Comparison of ENCODE assay signal across 9 cellular contexts in the genomic region with DNA sequence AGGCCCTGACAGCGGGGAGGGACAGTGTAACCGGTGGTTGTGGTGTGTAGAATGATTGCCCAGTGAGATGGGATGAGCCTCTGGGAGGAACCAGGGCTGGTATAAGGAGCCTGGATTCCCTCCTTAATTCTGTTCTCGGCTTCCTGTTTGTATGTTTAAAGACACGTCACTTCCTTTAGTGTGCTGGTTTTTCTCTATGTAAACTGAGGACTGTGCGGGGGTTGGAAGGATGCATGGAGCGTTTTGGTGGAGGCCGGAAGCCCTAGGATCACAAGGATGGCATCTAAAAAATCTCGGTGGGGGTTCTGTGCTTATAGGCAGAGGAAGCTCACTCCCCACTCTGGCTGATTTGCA. TPM values are rescaled to one million over a fixed set of nuclear protein-coding genes. Genes with fewer than 3 reads are reported as not detected.
DNase-seq lines count a peak whose midpoint lies in the region; ATAC-seq and TF ChIP-seq lines count a peak whose summit lies in the region.
"Had no signal": no experiment of that assay in that cellular context is flagged by ENCODE, and none has a peak within 500 bp of the region (broad histone marks: within the 10 kb centered on the region; RNA-seq: fewer than 3 reads in every experiment).

No MANE protein-coding gene starts in this region.

- no peaks in the 10 kb centered on the region for H3K9me2 ChIP-seq in HCT116 (ENCODE audit: insufficient read depth)

- TF ChIP-seq RAD21 in HCT116 (IDR thresholded peaks at IDR 0.05; ENCODE audit: low read depth): no peak

- H3K27ac Mint-ChIP-seq in CD4-positive, alpha-beta T cell: peak overlapping the region; percentile 94
- H3K27ac Mint-ChIP-seq in T-helper 17 cell: peak overlapping the region; percentile 98
- peak overlapping the region; percentile 94 for H3K27ac Mint-ChIP-seq in osteocyte (ENCODE audit: unreplicated experiment)

- H3K36me3 Mint-ChIP-seq in CD4-positive, alpha-beta T cell (ENCODE audit: low read depth): peaks cover 33% of the 10 kb centered on the region
- H3K36me3 Mint-ChIP-seq in T-helper 17 cell (ENCODE audit: low read depth) (peaks cover 3% of the 10 kb centered on the region), osteocyte (ENCODE audit: unreplicated experiment) (peaks cover 3% of the 10 kb centered on the region)

- TF ChIP-seq POLR2A in HCT116 (IDR thresholded peaks at IDR 0.05; ENCODE audit: borderline replicate concordance, extremely low read depth, insufficient read depth, insufficient read length): no peak
- TF ChIP-seq POLR2A in esophagus squamous epithelium (IDR thresholded peaks at IDR 0.05): no peak

- peaks cover 11 to 38% of the 10 kb centered on the region in 2 experiments for H3K4me1 ChIP-seq in HCT116 (ENCODE audit: control insufficient read depth in 1 of 2, insufficient read depth in 2 of 2, low read length in 2 of 2)
- peaks cover 23 to 78% (median 39%) of the 10 kb centered on the region in 3 donors for H3K4me1 ChIP-seq in esophagus squamous epithelium

- peaks cover 15% of the 10 kb centered on the region; the same call in 1 of the 2 replicates for H4K20me1 ChIP-seq in HCT116 (ENCODE audit: insufficient read depth)

- H3K4me3 Mint-ChIP-seq in CD4-positive, alpha-beta T cell: peak overlapping the region; percentile 94
- H3K4me3 Mint-ChIP-seq in T-helper 17 cell: peak overlapping the region; percentile 96
- peak overlapping the region; percentile 92 for H3K4me3 Mint-ChIP-seq in osteocyte (ENCODE audit: unreplicated experiment)

- TF ChIP-seq CTCF in CD4-positive, alpha-beta T cell (IDR thresholded peaks at IDR 0.05): no peak
- TF ChIP-seq CTCF in HCT116 (IDR thresholded peaks at IDR 0.05 in 2 of 3, conservative IDR thresholded peaks at IDR 0.05 in 1 of 3; ENCODE audit: borderline replicate concordance in 1 of 3, insufficient read depth in 1 of 3, low read depth in 2 of 3, low read length in 2 of 3) (no peak), esophagus squamous epithelium (IDR thresholded peaks at IDR 0.05) (no peak), osteocyte (IDR thresholded peaks at IDR 0.05) (no peak)

- H3K4me3 ChIP-seq in HCT116 (replicated peaks in 1 of 2; ENCODE audit: low read depth in 1 of 2, low read length in 2 of 2) (peak overlapping the region; percentile 88 to 99), esophagus squamous epithelium (peak overlapping the region; percentile 69 to 90 (median 84))

- RAD21 ChIA-PET in HCT116 (lab: Charles Lee; ENCODE audit: low non-redundant PET in 1 of 2, low total read pairs in 2 of 2, uncharacterized antibody in 2 of 2, unreplicated experiment in 2 of 2): no interaction called here

- H3K36me3 ChIP-seq in HCT116 (ENCODE audit: control insufficient read depth in 1 of 2, insufficient read depth in 2 of 2, low read length in 2 of 2) (peaks cover 5 to 38% of the 10 kb centered on the region in 2 experiments; a peak in 3 of 4 replicates), esophagus squamous epithelium (no peaks in the 10 kb centered on the region)

- WGBS in esophagus squamous epithelium, 2 donors: 1 to 13% methylated on average over 3 to 8 of the region's 8 CpGs

- POLR2A ChIA-PET in CD4-positive, alpha-beta T cell (lab: Charles Lee): interaction anchor here (0.7 to 4.4 kb wide), 7 partner anchors 13 to 1122 kb away, joined by 3 to 53 read pairs (median 20); a partner anchor contains a TSS
- POLR2A ChIA-PET in HCT116 (lab: Charles Lee): interaction anchor here (0.8 to 1.2 kb wide), 3 partner anchors 10 to 487 kb away, joined by 3 read pairs; no protein-coding TSS in a partner anchor

- peak; percentile 13 for ATAC-seq in CD4-positive, alpha-beta T cell (ENCODE audit: poor library complexity)
- ATAC-seq in HCT116 (peak; percentile 28), T-helper 17 cell (peak; percentile 9), HG03571 (IDR thresholded peaks at IDR 0.05; ENCODE audit: unreplicated experiment) (no peak), HG02571 (IDR thresholded peaks at IDR 0.05; ENCODE audit: unreplicated experiment) (no peak)

- H3K27ac ChIP-seq in CD4-positive, alpha-beta T cell (ENCODE audit: low read depth, low read length): peak overlapping the region; percentile 98
- H3K27ac ChIP-seq in HCT116 (ENCODE audit: low read depth, low read length): peak overlapping the region; percentile 86
- peak overlapping the region; percentile 93 to 95 (median 93) for H3K27ac ChIP-seq in esophagus squamous epithelium

- no TSS peak for BruUV-seq in HCT116 (replicated peaks; lab: Mats Ljungman, UMichigan)

- H3K9ac ChIP-seq in HCT116 (ENCODE audit: low read length): peak overlapping the region; percentile 96

- H3K4me1 Mint-ChIP-seq in CD4-positive, alpha-beta T cell (ENCODE audit: low read depth): peaks cover 68% of the 10 kb centered on the region
- H3K4me1 Mint-ChIP-seq in T-helper 17 cell (peaks cover 47% of the 10 kb centered on the region), osteocyte (ENCODE audit: unreplicated experiment) (peaks cover 60% of the 10 kb centered on the region)

- intact Hi-C loops in CD4-positive, alpha-beta T cell (cut with DNase I, micrococcal nuclease): loop anchor here (1.0 to 10.0 kb wide), 4 partner anchors 14 to 600 kb away; a partner anchor contains a TSS
- intact Hi-C loops in HCT116 (cut with micrococcal nuclease): no loop called here
- intact Hi-C loops in esophagus squamous epithelium (cut with DNase I): no loop called here

- no peak for DNase-seq in CD4-positive, alpha-beta T cell
- no peak for DNase-seq in HCT116 (ENCODE audit: low read depth, low spot score)
- DNase-seq in T-helper 17 cell: no peak
- DNase-seq in esophagus squamous epithelium (lab: John Stamatoyannopoulos, UW): no peak
- no peak for DNase-seq in osteocyte (ENCODE audit: extremely low spot score, unreplicated experiment)
- no peak for DNase-seq in T1000 (lab: John Stamatoyannopoulos, UW)

- H3K27me3 ChIP-seq in CD4-positive, alpha-beta T cell (ENCODE audit: control insufficient read depth, insufficient read depth, low read length): peaks cover 3% of the 10 kb centered on the region
- no peaks in the 10 kb centered on the region for H3K27me3 ChIP-seq in HCT116 (ENCODE audit: insufficient read depth, low read length)
- H3K27me3 ChIP-seq in esophagus squamous epithelium: no peaks in the 10 kb centered on the region

- no peaks in the 10 kb centered on the region for H3K9me3 Mint-ChIP-seq in CD4-positive, alpha-beta T cell
- no peaks in the 10 kb centered on the region for H3K9me3 Mint-ChIP-seq in osteocyte (ENCODE audit: unreplicated experiment)

- CTCF ChIA-PET in CD4-positive, alpha-beta T cell (lab: Charles Lee): interaction anchor here (1.0 to 4.3 kb wide), 2 partner anchors 111 to 496 kb away, joined by 3 to 38 read pairs; no protein-coding TSS in a partner anchor
- CTCF ChIA-PET in HCT116 (lab: Charles Lee): interaction anchor here (1.1 kb wide), 1 partner anchor 495 kb away, joined by 3 read pairs; no protein-coding TSS in a partner anchor

- H3K4me2 ChIP-seq in HCT116 (ENCODE audit: low read length): peak overlapping the region; percentile 88

- H2AFZ ChIP-seq in HCT116 (ENCODE audit: low read depth, low read length, poor library complexity, severe bottlenecking): no peak overlapping the region

- H3K9me3 ChIP-seq in CD4-positive, alpha-beta T cell (ENCODE audit: control insufficient read depth, low read length): no peaks in the 10 kb centered on the region
- no peaks in the 10 kb centered on the region for H3K9me3 ChIP-seq in HCT116 (ENCODE audit: control insufficient read depth in 1 of 2, insufficient read depth in 1 of 2, low read depth in 1 of 2, low read length in 2 of 2)
- no peaks in the 10 kb centered on the region for H3K9me3 ChIP-seq in T-helper 17 cell (ENCODE audit: control insufficient read depth, low read length, poor library complexity, severe bottlenecking)
- no peaks in the 10 kb centered on the region for H3K9me3 ChIP-seq in esophagus squamous epithelium

- H3K27me3 Mint-ChIP-seq in CD4-positive, alpha-beta T cell: peaks cover 5% of the 10 kb centered on the region
- peaks cover 12% of the 10 kb centered on the region for H3K27me3 Mint-ChIP-seq in T-helper 17 cell
- H3K27me3 Mint-ChIP-seq in osteocyte (ENCODE audit: unreplicated experiment): no peaks in the 10 kb centered on the region

- H3K79me2 ChIP-seq in HCT116 (ENCODE audit: insufficient read depth, low read length): peaks cover 59% of the 10 kb centered on the region

TF ChIP-seq in HCT116, 20 proteins besides CTCF, POLR2A, EP300 and RAD21:
- TF ChIP-seq EZH2 (IDR thresholded peaks at IDR 0.05): no peak
- TF ChIP-seq, protein P1, sequence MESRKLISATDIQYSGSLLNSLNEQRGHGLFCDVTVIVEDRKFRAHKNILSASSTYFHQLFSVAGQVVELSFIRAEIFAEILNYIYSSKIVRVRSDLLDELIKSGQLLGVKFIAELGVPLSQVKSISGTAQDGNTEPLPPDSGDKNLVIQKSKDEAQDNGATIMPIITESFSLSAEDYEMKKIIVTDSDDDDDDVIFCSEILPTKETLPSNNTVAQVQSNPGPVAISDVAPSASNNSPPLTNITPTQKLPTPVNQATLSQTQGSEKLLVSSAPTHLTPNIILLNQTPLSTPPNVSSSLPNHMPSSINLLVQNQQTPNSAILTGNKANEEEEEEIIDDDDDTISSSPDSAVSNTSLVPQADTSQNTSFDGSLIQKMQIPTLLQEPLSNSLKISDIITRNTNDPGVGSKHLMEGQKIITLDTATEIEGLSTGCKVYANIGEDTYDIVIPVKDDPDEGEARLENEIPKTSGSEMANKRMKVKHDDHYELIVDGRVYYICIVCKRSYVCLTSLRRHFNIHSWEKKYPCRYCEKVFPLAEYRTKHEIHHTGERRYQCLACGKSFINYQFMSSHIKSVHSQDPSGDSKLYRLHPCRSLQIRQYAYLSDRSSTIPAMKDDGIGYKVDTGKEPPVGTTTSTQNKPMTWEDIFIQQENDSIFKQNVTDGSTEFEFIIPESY (IDR thresholded peaks at IDR 0.05; ENCODE audit: extremely low read depth, insufficient replicate concordance, low read length): no peak
- TF ChIP-seq SP1 (IDR thresholded peaks at IDR 0.05; ENCODE audit: low read depth): no peak

RNA-seq across cellular contexts. Expression of a gene that starts 1.0 kb away (rescaled TPM):
- 10 to 100 TPM; 50.7 to 52.5 TPM for total RNA-seq in CD4-positive, alpha-beta T cell
- total RNA-seq in HCT116 (2021; ENCODE audit: unreplicated experiment) (84.8 TPM), T-helper 17 cell (10 to 100 TPM; 27.0 to 27.8 TPM), esophagus squamous epithelium (10 to 100 TPM; 14.0 to 17.6 (median 16.0) TPM), osteocyte (41.1 and 45.7 TPM in 2 replicates)
- polyA plus RNA-seq in HCT116 (2012): 82.9 and 91.6 TPM in 2 replicates

RNA-seq across cellular contexts. Expression of a gene that starts 6.0 kb away (rescaled TPM):
- total RNA-seq in CD4-positive, alpha-beta T cell: not detected
- total RNA-seq in HCT116 (2021; ENCODE audit: unreplicated experiment) (not detected), T-helper 17 cell (not detected), esophagus squamous epithelium (not detected), osteocyte (not detected in 2 replicates)
- polyA plus RNA-seq in HCT116 (2012): not detected in 2 replicates
- total RNA-seq: T-helper 2 cell treated with Interferon-gamma antibody and Interleukin-4, amounts not matched to agents 100 ng/mL and 5 ng/mL, for 36 hours had no signal

RNA-seq across cellular contexts. Expression of a gene that starts 15.0 kb away (rescaled TPM):
- total RNA-seq in CD4-positive, alpha-beta T cell: 10 to 100 TPM; 28.5 to 29.3 TPM
- total RNA-seq in HCT116 (2021; ENCODE audit: unreplicated experiment): 21.6 TPM
- polyA plus RNA-seq in HCT116 (2012): 18.3 and 20.7 TPM in 2 replicates
- 10 to 100 TPM; 21.9 to 28.7 TPM for total RNA-seq in T-helper 17 cell
- total RNA-seq in esophagus squamous epithelium: 10 to 100 TPM; 15.4 to 22.5 (median 17.6) TPM
- 18.1 and 19.1 TPM in 2 replicates for total RNA-seq in osteocyte

RNA-seq across cellular contexts. Expression of a gene that starts 38.5 kb away (rescaled TPM):
- total RNA-seq in CD4-positive, alpha-beta T cell: not detected
- total RNA-seq in HCT116 (2021; ENCODE audit: unreplicated experiment) (25.5 TPM), T-helper 17 cell (not detected), esophagus squamous epithelium (1 to 10 TPM in 3 of 4 donors, under 1 TPM in 1; 0.82 to 3.8 (median 2.3) TPM), osteocyte (5.6 and 6.4 TPM in 2 replicates)
- polyA plus RNA-seq in HCT116 (2012): 12.7 and 17.1 TPM in 2 replicates

Comparison
In these comparisons a context has a peak if more than half of its experiments do, and no peak if none do; other contexts are left out.
1. ATAC-seq: peak in CD4-positive, alpha-beta T cell (single experiment), HCT116 (single experiment) and T-helper 17 cell (single experiment); none in HG03571 (single experiment) and HG02571 (single experiment).
2. intact Hi-C loops: an anchor here in CD4-positive, alpha-beta T cell (1.0 to 10.0 kb wide); none called in HCT116 and esophagus squamous epithelium.
3. Peak in every context shown above with its lines, with median percentiles within 50 percentile points of each other: H3K27ac ChIP-seq, H3K27ac Mint-ChIP-seq and H3K4me3 Mint-ChIP-seq.